Comparison of ENCODE assay signal across 8 cellular contexts in the genomic region with DNA sequence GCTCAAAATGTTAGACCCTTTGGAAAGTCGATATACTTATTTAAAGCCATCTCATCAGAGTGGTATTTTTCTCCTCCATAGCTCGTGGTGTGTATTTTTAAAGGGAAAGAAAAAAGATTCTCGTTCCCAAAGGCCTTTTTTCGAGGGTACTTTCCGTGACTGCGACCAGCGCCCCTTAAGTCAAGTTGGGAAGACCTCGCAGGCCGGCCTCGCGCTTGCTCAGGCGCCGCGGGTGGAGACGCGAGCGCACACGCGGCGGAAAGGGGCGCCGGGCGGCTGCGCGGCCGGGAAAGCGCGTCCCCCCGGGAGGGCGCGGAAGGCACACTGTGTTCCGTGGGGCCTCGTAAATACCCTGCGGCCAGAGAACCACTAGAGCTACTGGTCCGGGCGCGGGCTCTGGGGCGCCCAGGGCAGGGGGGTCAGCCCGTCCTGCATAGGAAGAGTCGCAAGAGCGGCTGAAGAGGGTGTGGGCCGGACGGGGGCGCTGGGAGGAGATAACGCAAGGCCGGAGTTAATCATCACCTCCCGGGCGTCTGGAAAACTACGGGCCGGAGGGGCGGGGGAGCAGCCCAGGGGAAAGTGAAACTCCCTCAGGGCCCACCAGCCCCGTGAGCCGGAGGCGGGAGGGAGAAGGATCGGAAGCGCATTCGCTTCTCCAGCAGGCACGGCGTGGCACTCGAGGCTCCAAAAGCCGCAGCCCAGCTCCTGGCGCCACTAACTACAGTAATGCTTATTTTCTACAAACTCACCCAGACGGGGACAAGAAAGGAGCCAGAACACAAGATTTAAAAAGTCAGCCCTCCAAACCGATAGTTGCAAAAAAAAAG. TPM values are rescaled to one million over a fixed set of nuclear protein-coding genes. Genes with fewer than 3 reads are reported as not detected.
A peak's percentile ranks its signal among the peaks of the same experiment; 100 is the strongest.
DNase-seq lines count a peak whose midpoint lies in the region; ATAC-seq and TF ChIP-seq lines count a peak whose summit lies in the region.

No MANE protein-coding gene starts in this region.

- H3K36me3 ChIP-seq in neural cell (ENCODE audit: insufficient read depth, low read length) = peaks cover 1% of the 10 kb centered on the region

- H3K27me3 Mint-ChIP-seq in stimulated activated naive CD8-positive, alpha-beta T cell treated with anti-CD3 and anti-CD28 coated beads, Interleukin-15, Interleukin-2, amounts not matched to agents 100 ng/mL and 50 ng/mL, for 24 hours = no peaks in the 10 kb centered on the region

- H3K36me3 Mint-ChIP-seq in stimulated activated naive CD8-positive, alpha-beta T cell treated with anti-CD3 and anti-CD28 coated beads, Interleukin-15, Interleukin-2, amounts not matched to agents 100 ng/mL and 50 ng/mL, for 24 hours (ENCODE audit: low read depth) = peaks cover 35% of the 10 kb centered on the region

- peaks cover 74% of the 10 kb centered on the region for H3K4me1 Mint-ChIP-seq in stimulated activated naive CD8-positive, alpha-beta T cell treated with anti-CD3 and anti-CD28 coated beads, Interleukin-15, Interleukin-2, amounts not matched to agents 100 ng/mL and 50 ng/mL, for 24 hours (ENCODE audit: low read depth)

- peaks cover 23% of the 10 kb centered on the region for H3K79me2 ChIP-seq in neural cell (replicated peaks; ENCODE audit: insufficient read depth, low read length)

- in situ Hi-C loops in KBM-7 (cut with MboI; ENCODE audit: low pct_unique_long_range_greater_than_20kb, low sequenced_read_pairs) = no loop called here

- peak overlapping the region; percentile 100 for H3K4me3 Mint-ChIP-seq in stimulated activated naive CD8-positive, alpha-beta T cell treated with anti-CD3 and anti-CD28 coated beads, Interleukin-15, Interleukin-2, amounts not matched to agents 100 ng/mL and 50 ng/mL, for 24 hours

- peak; percentile 35 for TF ChIP-seq EP300 in neural cell (conservative IDR thresholded peaks at IDR 0.05; ENCODE audit: poor library complexity, severe bottlenecking)

- H3K9ac ChIP-seq in neural cell (ENCODE audit: low read length) = peak overlapping the region; percentile 78

- no peaks in the 10 kb centered on the region for H4K20me1 ChIP-seq in neural cell (ENCODE audit: insufficient read depth)

- H3K4me2 ChIP-seq in neural cell (ENCODE audit: low read length) = peak overlapping the region; percentile 94

- no peak for TF ChIP-seq RAD21 in neural cell (conservative IDR thresholded peaks at IDR 0.05)

- H3K9me3 Mint-ChIP-seq in stimulated activated naive CD8-positive, alpha-beta T cell treated with anti-CD3 and anti-CD28 coated beads, Interleukin-15, Interleukin-2, amounts not matched to agents 100 ng/mL and 50 ng/mL, for 24 hours = no peaks in the 10 kb centered on the region

- peak overlapping the region; percentile 100 for H3K27ac Mint-ChIP-seq in stimulated activated naive CD8-positive, alpha-beta T cell treated with anti-CD3 and anti-CD28 coated beads, Interleukin-15, Interleukin-2, amounts not matched to agents 100 ng/mL and 50 ng/mL, for 24 hours

- POLR2A ChIA-PET in RWPE1 (lab: Yijun Ruan, JAX; ENCODE audit: low non-redundant PET) = interaction anchor here (1.2 kb wide), 1 partner anchor 67 kb away, joined by 7 read pairs; no protein-coding TSS in a partner anchor

- H2AFZ ChIP-seq in neural cell (ENCODE audit: low read depth, low read length) = peak overlapping the region; percentile 75

- peak; percentile 56 for TF ChIP-seq CTCF in RWPE1 (conservative IDR thresholded peaks at IDR 0.05; ENCODE audit: low read depth)
- peak; percentile 58 for TF ChIP-seq CTCF in neural cell (IDR thresholded peaks at IDR 0.05; ENCODE audit: poor library complexity, severe bottlenecking)

- no peaks in the 10 kb centered on the region for H3K27me3 ChIP-seq in neural cell (ENCODE audit: insufficient read depth, low read depth, low read length)

- H3K4me3 ChIP-seq in neural cell (ENCODE audit: low read length) = peak overlapping the region; percentile 90

- H3K27ac ChIP-seq in RWPE1 (peak overlapping the region; percentile 98), neural cell (ENCODE audit: low read length) (peak overlapping the region; percentile 60)

- DNase-seq in DMS79 (lab: John Stamatoyannopoulos, UW) = peak; percentile 59
- peak; percentile 93 for DNase-seq in KBM-7
- peak; percentile 82 for DNase-seq in RWPE1 (ENCODE audit: low spot score)
- DNase-seq in activated T-helper 9 cell treated with anti-CD3 and anti-CD28 coated beads, Interleukin-2, amount 50 U/mL, for 16 hours (ENCODE audit: low read depth) = peak; percentile 68
- DNase-seq in fibroblast of the conjunctiva (ENCODE audit: low read depth) = peak; percentile 90

- ATAC-seq in GM21576 (IDR thresholded peaks at IDR 0.05; ENCODE audit: unreplicated experiment) = peak; percentile 39

- peaks cover 12% of the 10 kb centered on the region for H3F3A ChIP-seq in neural cell (ENCODE audit: insufficient read depth, low read length, poor library complexity, severe bottlenecking)

- CTCF ChIA-PET in RWPE1 (lab: Yijun Ruan, JAX) = interaction anchor here (0.5 to 0.8 kb wide), 5 partner anchors 17 to 108 kb away, joined by 3 to 8 read pairs (median 5); no protein-coding TSS in a partner anchor

- H3K9me3 ChIP-seq in neural cell (ENCODE audit: low read length) = no peaks in the 10 kb centered on the region

- H3K9me2 ChIP-seq in neural cell (ENCODE audit: insufficient read depth, low read length) = no peaks in the 10 kb centered on the region

TF ChIP-seq in neural cell, 6 proteins besides CTCF, POLR2A, EP300 and RAD21:
- peak; percentile 17 for TF ChIP-seq SMC3 (conservative IDR thresholded peaks at IDR 0.05; ENCODE audit: poor library complexity)
- TF ChIP-seq MXI1 (conservative IDR thresholded peaks at IDR 0.05; ENCODE audit: poor library complexity, severe bottlenecking) = peak; percentile 82
- TF ChIP-seq, protein P1, sequence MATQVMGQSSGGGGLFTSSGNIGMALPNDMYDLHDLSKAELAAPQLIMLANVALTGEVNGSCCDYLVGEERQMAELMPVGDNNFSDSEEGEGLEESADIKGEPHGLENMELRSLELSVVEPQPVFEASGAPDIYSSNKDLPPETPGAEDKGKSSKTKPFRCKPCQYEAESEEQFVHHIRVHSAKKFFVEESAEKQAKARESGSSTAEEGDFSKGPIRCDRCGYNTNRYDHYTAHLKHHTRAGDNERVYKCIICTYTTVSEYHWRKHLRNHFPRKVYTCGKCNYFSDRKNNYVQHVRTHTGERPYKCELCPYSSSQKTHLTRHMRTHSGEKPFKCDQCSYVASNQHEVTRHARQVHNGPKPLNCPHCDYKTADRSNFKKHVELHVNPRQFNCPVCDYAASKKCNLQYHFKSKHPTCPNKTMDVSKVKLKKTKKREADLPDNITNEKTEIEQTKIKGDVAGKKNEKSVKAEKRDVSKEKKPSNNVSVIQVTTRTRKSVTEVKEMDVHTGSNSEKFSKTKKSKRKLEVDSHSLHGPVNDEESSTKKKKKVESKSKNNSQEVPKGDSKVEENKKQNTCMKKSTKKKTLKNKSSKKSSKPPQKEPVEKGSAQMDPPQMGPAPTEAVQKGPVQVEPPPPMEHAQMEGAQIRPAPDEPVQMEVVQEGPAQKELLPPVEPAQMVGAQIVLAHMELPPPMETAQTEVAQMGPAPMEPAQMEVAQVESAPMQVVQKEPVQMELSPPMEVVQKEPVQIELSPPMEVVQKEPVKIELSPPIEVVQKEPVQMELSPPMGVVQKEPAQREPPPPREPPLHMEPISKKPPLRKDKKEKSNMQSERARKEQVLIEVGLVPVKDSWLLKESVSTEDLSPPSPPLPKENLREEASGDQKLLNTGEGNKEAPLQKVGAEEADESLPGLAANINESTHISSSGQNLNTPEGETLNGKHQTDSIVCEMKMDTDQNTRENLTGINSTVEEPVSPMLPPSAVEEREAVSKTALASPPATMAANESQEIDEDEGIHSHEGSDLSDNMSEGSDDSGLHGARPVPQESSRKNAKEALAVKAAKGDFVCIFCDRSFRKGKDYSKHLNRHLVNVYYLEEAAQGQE (IDR thresholded peaks at IDR 0.05; ENCODE audit: borderline replicate concordance) = peak; percentile 6
- no peak for TF ChIP-seq POLR2AphosphoS5 (IDR thresholded peaks at IDR 0.05)

RNA-seq across cellular contexts. Expression of a gene that starts 1.2 kb away (rescaled TPM):
- 13.8 and 19.0 TPM in 2 replicates for polyA plus RNA-seq in neural cell
- polyA minus RNA-seq in neural cell = 15.3 and 15.6 TPM in 2 replicates

RNA-seq across cellular contexts. Expression of a gene that starts 41.0 kb away (rescaled TPM):
- polyA plus RNA-seq in neural cell = 1.1 and 2.0 TPM in 2 replicates
- 6.6 and 8.7 TPM in 2 replicates for polyA minus RNA-seq in neural cell

Comparison
In these comparisons a context has a peak if more than half of its experiments do, and no peak if none do; other contexts are left out.
1. Peak in every context shown above with its lines: DNase-seq, ATAC-seq, H3K4me3 ChIP-seq and H3K27ac ChIP-seq.